In genomic region chr13:52127783-52128702, GRCh38 we compare ENCODE assay signal across 7 cellular contexts. TPM values are rescaled to one million over a fixed set of nuclear protein-coding genes. Genes with fewer than 3 reads are reported as not detected.
A peak's percentile ranks its signal among the peaks of the same experiment; 100 is the strongest.
DNase-seq lines count a peak whose midpoint lies in the region; ATAC-seq and TF ChIP-seq lines count a peak whose summit lies in the region.

No MANE protein-coding gene starts in this region.

- peak overlapping the region; percentile 70 for H3K27ac Mint-ChIP-seq in chondrocyte (ENCODE audit: unreplicated experiment)

- H3K4me1 Mint-ChIP-seq in chondrocyte (ENCODE audit: low read depth), result peaks cover 16% of the 10 kb centered on the region

- H3K36me3 Mint-ChIP-seq in chondrocyte (ENCODE audit: low read depth), result peaks cover 18% of the 10 kb centered on the region

- DNase-seq in NCI-H2171 treated with DMSO at 0.1 percent for 48 hours (lab: John Stamatoyannopoulos, UW) (peak; percentile 77), chondrocyte (ENCODE audit: low spot score) (no peak), kidney epithelial cell (ENCODE audit: low read depth) (no peak)
- DNase-seq in stimulated activated CD4-positive, alpha-beta T cell treated with anti-CD3 and anti-CD28 coated beads, Interleukin-15, amount 100 ng/mL, for 24 hours, result peak; percentile 61

- peak overlapping the region; percentile 72 for H3K4me3 ChIP-seq in WI38 (ENCODE audit: low read depth, low read length)
- H3K4me3 ChIP-seq in kidney epithelial cell (ENCODE audit: low read depth, low read length), result peak overlapping the region; percentile 70

- no peaks in the 10 kb centered on the region for H3K36me3 ChIP-seq in kidney epithelial cell (ENCODE audit: control insufficient read depth, insufficient read depth, low read length)

- no peaks in the 10 kb centered on the region for H3K27me3 ChIP-seq in kidney epithelial cell (ENCODE audit: control insufficient read depth, insufficient read depth, low read length)

- peaks cover 6% of the 10 kb centered on the region for H3K9me3 Mint-ChIP-seq in chondrocyte (ENCODE audit: low read depth)

- ATAC-seq in HG02884 (IDR thresholded peaks at IDR 0.05; ENCODE audit: unreplicated experiment), result peak; percentile 66

- H3K4me3 Mint-ChIP-seq in chondrocyte (ENCODE audit: unreplicated experiment), result peak overlapping the region; percentile 82

- TF ChIP-seq CTCF in GM12873 (IDR thresholded peaks at IDR 0.05; ENCODE audit: insufficient read depth, low read depth, low read length, missing control alignments) (peak; percentile 73), WI38 (IDR thresholded peaks at IDR 0.05; ENCODE audit: low read depth, low read length) (peak; percentile 69), chondrocyte (IDR thresholded peaks at IDR 0.05) (peak; percentile 98), kidney epithelial cell (IDR thresholded peaks at IDR 0.05; ENCODE audit: insufficient read depth, low read length, poor library complexity, severe bottlenecking) (peak; percentile 86)

- H3K27me3 Mint-ChIP-seq in chondrocyte (ENCODE audit: low read depth), result peaks cover 3% of the 10 kb centered on the region

RNA-seq across cellular contexts. Expression of gene NEK5, which starts 0.8 kb away (rescaled TPM):
- total RNA-seq in chondrocyte, result 0.15 to 0.68 TPM (median 0.40 TPM) in 3 replicates
- total RNA-seq in kidney epithelial cell, result 0.33 and 0.82 TPM in 2 replicates

RNA-seq across cellular contexts. Expression of gene NEK3, which starts 31.4 kb away (rescaled TPM):
- total RNA-seq in chondrocyte (14.6 to 14.8 TPM (median 14.8 TPM) in 3 replicates), kidney epithelial cell (9.4 and 9.9 TPM in 2 replicates)

Comparison
In these comparisons a context has a peak if more than half of its experiments do, and no peak if none do; other contexts are left out.
1. DNase-seq: peak in NCI-H2171 treated with DMSO at 0.1 percent for 48 hours (single experiment) and stimulated activated CD4-positive, alpha-beta T cell treated with anti-CD3 and anti-CD28 coated beads, Interleukin-15, amount 100 ng/mL, for 24 hours (single experiment); none in chondrocyte (single experiment) and kidney epithelial cell (single experiment).
2. Peak in every context shown above with its lines, with median percentiles within 50 percentile points of each other: CTCF ChIP-seq.